21 cellular contexts compared by ENCODE assay signal in the genomic region with DNA sequence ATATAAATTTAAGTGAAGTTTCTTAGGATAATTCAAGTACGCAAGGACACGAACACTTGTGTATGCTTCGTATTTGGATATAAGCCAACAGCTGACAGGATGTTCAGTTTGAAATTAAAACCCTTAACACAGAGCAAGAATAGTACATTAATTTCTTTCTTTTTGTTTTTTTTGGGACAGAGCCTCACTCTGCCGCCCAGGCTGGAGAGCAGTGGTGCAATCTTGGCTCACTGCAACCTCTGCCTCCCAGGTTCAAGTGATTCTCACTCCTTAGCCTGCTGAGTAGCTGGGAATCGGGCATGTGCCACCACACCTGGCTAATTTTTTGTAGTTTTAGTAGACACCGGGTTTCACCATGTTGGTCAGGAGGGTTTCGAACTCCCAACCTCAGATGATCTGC. TPM values are rescaled to one million over a fixed set of nuclear protein-coding genes. Genes with fewer than 3 reads are reported as not detected.
DNase-seq lines count a peak whose midpoint lies in the region; ATAC-seq, FAIRE-seq and TF ChIP-seq lines count a peak whose summit lies in the region.
"Had no signal": no experiment of that assay in that cellular context is flagged by ENCODE, and none has a peak within 500 bp of the region (broad histone marks: within the 10 kb centered on the region; RNA-seq: fewer than 3 reads in every experiment).

No MANE protein-coding gene starts in this region.

- H3K9ac ChIP-seq in HepG2 (ENCODE audit: insufficient read depth, low read depth, low read length) (no peak overlapping the region), SK-N-SH (no peak overlapping the region)
- H3K9ac ChIP-seq: GM23248 had no signal

- TF ChIP-seq RAD21 in HepG2 (CRISPR knock-in tag; IDR thresholded peaks at IDR 0.05) (no peak), SK-N-SH (IDR thresholded peaks at IDR 0.05; ENCODE audit: low read length) (no peak)

- TF ChIP-seq POLR2A in right lobe of liver (IDR thresholded peaks at IDR 0.05) (no peak), HepG2 (IDR thresholded peaks at IDR 0.05; ENCODE audit: insufficient read depth in 1 of 2, low read depth in 2 of 2, low read length in 2 of 2) (no peak)

- H3K27me3 ChIP-seq in right lobe of liver: no peaks in the 10 kb centered on the region
- H3K27me3 ChIP-seq in HepG2 (ENCODE audit: control insufficient read depth in 1 of 2, insufficient read depth in 2 of 2, low read length in 2 of 2): no peaks in the 10 kb centered on the region
- H3K27me3 ChIP-seq in SK-N-SH (ENCODE audit: insufficient read depth): no peaks in the 10 kb centered on the region
- H3K27me3 ChIP-seq: BE2C had no signal

- no TSS peak for BruUV-seq in HepG2 (replicated peaks; lab: Mats Ljungman, UMichigan)

- H3K4me3 ChIP-seq in right lobe of liver: no peak overlapping the region
- H3K4me3 ChIP-seq in HepG2 (replicated peaks in 1 of 3; ENCODE audit: insufficient read depth in 1 of 3, low read depth in 2 of 3, low read length in 3 of 3): no peak overlapping the region
- H3K4me3 ChIP-seq in choroid plexus epithelial cell (ENCODE audit: low read depth, low read length): no peak overlapping the region
- H3K4me3 ChIP-seq in SK-N-SH (ENCODE audit: low read depth in 2 of 2, low read length in 1 of 2): no peak overlapping the region
- H3K4me3 ChIP-seq: GM23248, HAP-1 had no signal

- no peak for DNase-seq in right lobe of liver
- DNase-seq in HepG2 (ENCODE audit: low spot score): no peak
- peak; percentile 52 for DNase-seq in choroid plexus epithelial cell (ENCODE audit: low read depth)
- peak; percentile 34 for DNase-seq in iris pigment epithelial cell (ENCODE audit: low read depth)
- no peak for DNase-seq in activated effector memory CD4-positive, alpha-beta T cell treated with anti-CD3 and anti-CD28 coated beads, Interleukin-2, amount 50 U/mL, for 16 hours
- no peak for DNase-seq in SK-N-SH
- DNase-seq: ACHN; BE2C; C1 segment of cervical spinal cord; CD4-positive, CD25-positive, alpha-beta regulatory T cell; CD8-positive, alpha-beta memory T cell; COR-L47; DMS153; DMS79; GDM1; GM23248 had no signal

- H3K4me1 ChIP-seq in right lobe of liver (peaks cover 0 to 21% (median 0%) of the 10 kb centered on the region in 4 donors), HepG2 (ENCODE audit: insufficient read depth, low read length) (no peaks in the 10 kb centered on the region), SK-N-SH (ENCODE audit: control insufficient read depth in 1 of 2, insufficient read depth in 2 of 2, low read depth in 1 of 2, low read length in 1 of 2) (no peaks in the 10 kb centered on the region)
- H3K4me1 ChIP-seq: BE2C, HAP-1 had no signal

- POLR2A ChIA-PET in HepG2 (lab: Yijun Ruan, JAX): no interaction called here
- POLR2A ChIA-PET in SK-N-SH (lab: Yijun Ruan, JAX): no interaction called here

- intact Hi-C loops in right lobe of liver (cut with DNase I): no loop called here
- intact Hi-C loops in HepG2 (cut with micrococcal nuclease; ENCODE audit: unreplicated experiment): no loop called here

- in situ Hi-C loops in HepG2 (cut with HindIII; ENCODE audit: extremely low pct_ligation_motif_present, low pct_unique_long_range_greater_than_20kb): no loop called here

- H3F3A ChIP-seq in SK-N-SH (replicated peaks; ENCODE audit: insufficient read depth): peaks cover 20% of the 10 kb centered on the region

- no peak overlapping the region for H3K4me2 ChIP-seq in HepG2 (ENCODE audit: low read depth, low read length)
- H3K4me2 ChIP-seq in SK-N-SH: no peak overlapping the region

- H2AFZ ChIP-seq in HepG2 (ENCODE audit: low read length) (no peak overlapping the region), SK-N-SH (ENCODE audit: low read depth) (no peak overlapping the region)
- H2AFZ ChIP-seq: GM23248 had no signal

- TF ChIP-seq CTCF in right lobe of liver (IDR thresholded peaks at IDR 0.05): no peak
- TF ChIP-seq CTCF in HepG2 (CRISPR knock-in tag; IDR thresholded peaks at IDR 0.05): no peak
- TF ChIP-seq CTCF in choroid plexus epithelial cell (conservative IDR thresholded peaks at IDR 0.05; ENCODE audit: low read depth, low read length): no peak
- no peak for TF ChIP-seq CTCF in SK-N-SH (IDR thresholded peaks at IDR 0.05)

- CTCF ChIA-PET in HepG2 (lab: Yijun Ruan, JAX; ENCODE audit: low intra/inter-chr PET ratio, low total read pairs) (no interaction called here), SK-N-SH (lab: Yijun Ruan, JAX) (no interaction called here)

- WGBS in right lobe of liver (ENCODE audit: insufficient coverage, low coverage, low lambda C conversion rate, missing lambda C conversion rate): 46% methylated on average over 6 of the region's 7 CpGs
- WGBS in HepG2 (ENCODE audit: low lambda C conversion rate): 94% methylated on average over 7 of the region's 7 CpGs
- 95% methylated on average over 7 of the region's 7 CpGs for WGBS in SK-N-SH (ENCODE audit: low lambda C conversion rate)

- H4K20me1 ChIP-seq in HepG2 (ENCODE audit: insufficient read depth, low read length) (no peaks in the 10 kb centered on the region), SK-N-SH (ENCODE audit: insufficient read depth) (no peaks in the 10 kb centered on the region)

- ATAC-seq in right lobe of liver (peak in 3 of 4 donors; percentile 23 to 60 (median 44)), HepG2 (no peak), HG03439 (IDR thresholded peaks at IDR 0.05; ENCODE audit: unreplicated experiment) (no peak)

- peaks cover 0 to 55% (median 7%) of the 10 kb centered on the region in 4 donors for H3K36me3 ChIP-seq in right lobe of liver
- peaks cover 11 to 79% of the 10 kb centered on the region in 2 experiments for H3K36me3 ChIP-seq in HepG2 (replicated peaks in 1 of 2; ENCODE audit: control insufficient read depth in 1 of 2, insufficient read depth in 2 of 2, low read length in 2 of 2)
- peaks cover 75 to 91% of the 10 kb centered on the region in 2 experiments for H3K36me3 ChIP-seq in SK-N-SH (replicated peaks in 1 of 2; ENCODE audit: control insufficient read depth in 1 of 2, insufficient read depth in 2 of 2, low read length in 1 of 2)

- H3K9me3 ChIP-seq in right lobe of liver (no peaks in the 10 kb centered on the region), HepG2 (ENCODE audit: low read length) (no peaks in the 10 kb centered on the region), SK-N-SH (no peaks in the 10 kb centered on the region)
- H3K9me3 ChIP-seq: BE2C, HAP-1 had no signal

- no peaks in the 10 kb centered on the region for H3K9me2 ChIP-seq in SK-N-SH

- H3K79me2 ChIP-seq in HepG2 (ENCODE audit: insufficient read depth, low read length): peaks cover 3% of the 10 kb centered on the region
- H3K79me2 ChIP-seq in SK-N-SH (ENCODE audit: insufficient read depth): no peaks in the 10 kb centered on the region

- no peak for FAIRE-seq in HepG2 (lab: Jason Lieb, UNC)
- FAIRE-seq: A204.1, GM12892, GM18507 had no signal

- H3K27ac ChIP-seq in right lobe of liver (no peak overlapping the region), HepG2 (ENCODE audit: extremely low read length, insufficient read depth, low read length) (no peak overlapping the region), SK-N-SH (ENCODE audit: low read depth in 2 of 2, low read length in 1 of 2) (no peak overlapping the region)
- H3K27ac ChIP-seq: GM23248 had no signal

- TF ChIP-seq EP300 in HepG2 (IDR thresholded peaks at IDR 0.05; ENCODE audit: low read depth in 2 of 2, low read length in 2 of 2): no peak
- no peak for TF ChIP-seq EP300 in HepG2 (CRISPR knock-in tag; IDR thresholded peaks at IDR 0.05; ENCODE audit: borderline replicate concordance)
- TF ChIP-seq EP300 in SK-N-SH (IDR thresholded peaks at IDR 0.05; ENCODE audit: borderline replicate concordance in 1 of 2, low read depth in 1 of 2, low read length in 1 of 2): no peak

RNA-seq across cellular contexts. Expression of a gene that starts 32.5 kb away (rescaled TPM):
- total RNA-seq in right lobe of liver (10 to 100 TPM; 30.2 to 44.9 (median 39.6) TPM), HepG2 (2016; rRNA removed; fragmentation: Illumina TruSeq; extraction: Trizol) (77.2 and 95.2 TPM in 2 replicates)
- total RNA-seq in HepG2 (2016; cell fraction: cytosol; rRNA removed; fragmentation: Illumina TruSeq; extraction: Trizol; ENCODE audit: low read depth): 6.5 and 9.2 TPM in 2 replicates
- 75.3 and 96.0 TPM in 2 replicates for total RNA-seq in HepG2 (2016; cell fraction: insoluble cytoplasmic fraction; rRNA removed; fragmentation: Illumina TruSeq; extraction: Trizol)
- 31.5 and 33.7 TPM in 2 replicates for total RNA-seq in HepG2 (2016; cell fraction: membrane; rRNA removed; fragmentation: Illumina TruSeq; extraction: Trizol)
- total RNA-seq in HepG2 (2016; cell fraction: nucleus; rRNA removed; fragmentation: Illumina TruSeq; extraction: Trizol): 50.1 and 54.0 TPM in 2 replicates
- polyA plus RNA-seq in HepG2 (2011; rRNA removed) (20.7 and 27.0 TPM in 2 replicates), SK-N-SH (2012; rRNA removed) (17.4 and 23.2 TPM in 2 replicates)
- 11.9 and 15.5 TPM in 2 replicates for polyA plus RNA-seq in HepG2 (2011; cell fraction: cytosol; rRNA removed)
- 8.0 and 10.2 TPM in 2 replicates for polyA plus RNA-seq in HepG2 (2011; cell fraction: nucleus; rRNA removed)
- 30.9 and 42.1 TPM in 2 replicates for polyA plus RNA-seq in HepG2 (2012)
- 3.9 and 4.3 TPM in 2 replicates for polyA plus RNA-seq in HepG2 (2016; cell fraction: cytosol; fragmentation: Illumina TruSeq; extraction: Trizol; ENCODE audit: low read depth)
- 74.4 and 75.6 TPM in 2 replicates for polyA plus RNA-seq in HepG2 (2016; cell fraction: insoluble cytoplasmic fraction; fragmentation: Illumina TruSeq; extraction: Trizol; ENCODE audit: low read depth)
- 14.2 and 15.7 TPM in 2 replicates for polyA plus RNA-seq in HepG2 (2016; cell fraction: membrane; fragmentation: Illumina TruSeq; extraction: Trizol; ENCODE audit: low read depth)
- polyA plus RNA-seq in HepG2 (2016; cell fraction: nucleus; fragmentation: Illumina TruSeq; extraction: Trizol; ENCODE audit: insufficient read depth, low read depth): 44.0 and 46.4 TPM in 2 replicates
- 24.9 and 26.6 TPM in 2 replicates for polyA minus RNA-seq in HepG2 (2011; rRNA and poly(A)+ RNA removed; ENCODE audit: low replicate concordance)
- polyA minus RNA-seq in HepG2 (2011; cell fraction: cytosol; rRNA and poly(A)+ RNA removed): 41.5 and 45.5 TPM in 2 replicates
- polyA minus RNA-seq in HepG2 (2011; cell fraction: nucleus; rRNA and poly(A)+ RNA removed): 43.3 and 46.1 TPM in 2 replicates
- 26.5 and 30.9 TPM in 2 replicates for polyA plus RNA-seq in SK-N-SH (2012; cell fraction: cytosol; rRNA removed)
- polyA plus RNA-seq in SK-N-SH (2012; cell fraction: nucleus; rRNA removed): 11.2 and 19.0 TPM in 2 replicates

RNA-seq across cellular contexts. Expression of a gene that starts 32.9 kb away (rescaled TPM):
- 1 to 10 TPM in 5 of 6 experiments, under 1 TPM in 1; 0.89 to 1.9 (median 1.7) TPM for total RNA-seq in right lobe of liver
- 6.0 and 7.0 TPM in 2 replicates for total RNA-seq in HepG2 (2016; rRNA removed; fragmentation: Illumina TruSeq; extraction: Trizol)
- total RNA-seq in HepG2 (2016; cell fraction: cytosol; rRNA removed; fragmentation: Illumina TruSeq; extraction: Trizol; ENCODE audit: low read depth): 3.0 and 3.4 TPM in 2 replicates
- 6.4 and 6.6 TPM in 2 replicates for total RNA-seq in HepG2 (2016; cell fraction: insoluble cytoplasmic fraction; rRNA removed; fragmentation: Illumina TruSeq; extraction: Trizol)
- 7.4 and 9.1 TPM in 2 replicates for total RNA-seq in HepG2 (2016; cell fraction: membrane; rRNA removed; fragmentation: Illumina TruSeq; extraction: Trizol)
- total RNA-seq in HepG2 (2016; cell fraction: nucleus; rRNA removed; fragmentation: Illumina TruSeq; extraction: Trizol): 10.3 and 12.6 TPM in 2 replicates
- polyA plus RNA-seq in HepG2 (2011; rRNA removed): 3.4 and 3.6 TPM in 2 replicates
- 4.9 and 6.1 TPM in 2 replicates for polyA plus RNA-seq in HepG2 (2011; cell fraction: cytosol; rRNA removed)
- 7.0 and 8.3 TPM in 2 replicates for polyA plus RNA-seq in HepG2 (2011; cell fraction: nucleus; rRNA removed)
- 3.7 and 5.4 TPM in 2 replicates for polyA plus RNA-seq in HepG2 (2012)
- 2.3 and 3.0 TPM in 2 replicates for polyA plus RNA-seq in HepG2 (2016; cell fraction: cytosol; fragmentation: Illumina TruSeq; extraction: Trizol; ENCODE audit: low read depth)
- 6.5 and 7.3 TPM in 2 replicates for polyA plus RNA-seq in HepG2 (2016; cell fraction: insoluble cytoplasmic fraction; fragmentation: Illumina TruSeq; extraction: Trizol; ENCODE audit: low read depth)
- polyA plus RNA-seq in HepG2 (2016; cell fraction: membrane; fragmentation: Illumina TruSeq; extraction: Trizol; ENCODE audit: low read depth): 6.5 and 6.9 TPM in 2 replicates
- 4.8 and 5.0 TPM in 2 replicates for polyA plus RNA-seq in HepG2 (2016; cell fraction: nucleus; fragmentation: Illumina TruSeq; extraction: Trizol; ENCODE audit: insufficient read depth, low read depth)
- polyA minus RNA-seq in HepG2 (2011; rRNA and poly(A)+ RNA removed; ENCODE audit: low replicate concordance): 9.4 and 11.0 TPM in 2 replicates
- 4.6 and 6.0 TPM in 2 replicates for polyA minus RNA-seq in HepG2 (2011; cell fraction: cytosol; rRNA and poly(A)+ RNA removed)
- polyA minus RNA-seq in HepG2 (2011; cell fraction: nucleus; rRNA and poly(A)+ RNA removed): 49.2 and 56.0 TPM in 2 replicates
- 2.3 and 2.5 TPM in 2 replicates for polyA plus RNA-seq in SK-N-SH (2012; rRNA removed)
- 2.8 and 3.7 TPM in 2 replicates for polyA plus RNA-seq in SK-N-SH (2012; cell fraction: cytosol; rRNA removed)
- polyA plus RNA-seq in SK-N-SH (2012; cell fraction: nucleus; rRNA removed): 1.9 and 2.0 TPM in 2 replicates

RNA-seq across cellular contexts. Expression of a gene that starts 33.9 kb away (rescaled TPM):
- total RNA-seq in right lobe of liver (100 to 1,000 TPM in 4 of 6 experiments, 10 to 100 TPM in 2; 43.5 to 141 (median 103) TPM), HepG2 (2016; rRNA removed; fragmentation: Illumina TruSeq; extraction: Trizol) (49.1 and 54.3 TPM in 2 replicates)
- 8.5 and 10.3 TPM in 2 replicates for total RNA-seq in HepG2 (2016; cell fraction: cytosol; rRNA removed; fragmentation: Illumina TruSeq; extraction: Trizol; ENCODE audit: low read depth)
- total RNA-seq in HepG2 (2016; cell fraction: insoluble cytoplasmic fraction; rRNA removed; fragmentation: Illumina TruSeq; extraction: Trizol): 50.7 and 55.5 TPM in 2 replicates
- 15.4 and 15.6 TPM in 2 replicates for total RNA-seq in HepG2 (2016; cell fraction: membrane; rRNA removed; fragmentation: Illumina TruSeq; extraction: Trizol)
- 42.6 and 44.4 TPM in 2 replicates for total RNA-seq in HepG2 (2016; cell fraction: nucleus; rRNA removed; fragmentation: Illumina TruSeq; extraction: Trizol)
- polyA plus RNA-seq in HepG2 (2011; rRNA removed) (41.4 and 43.4 TPM in 2 replicates), SK-N-SH (2012; rRNA removed) (28.6 and 41.4 TPM in 2 replicates)
- 10.6 and 16.0 TPM in 2 replicates for polyA plus RNA-seq in HepG2 (2011; cell fraction: cytosol; rRNA removed)
- 89.2 and 101 TPM in 2 replicates for polyA plus RNA-seq in HepG2 (2011; cell fraction: nucleus; rRNA removed)
- polyA plus RNA-seq in HepG2 (2012): 26.0 and 34.9 TPM in 2 replicates
- polyA plus RNA-seq in HepG2 (2016; cell fraction: cytosol; fragmentation: Illumina TruSeq; extraction: Trizol; ENCODE audit: low read depth): 14.8 and 14.9 TPM in 2 replicates
- polyA plus RNA-seq in HepG2 (2016; cell fraction: insoluble cytoplasmic fraction; fragmentation: Illumina TruSeq; extraction: Trizol; ENCODE audit: low read depth): 47.6 and 48.6 TPM in 2 replicates
- polyA plus RNA-seq in HepG2 (2016; cell fraction: membrane; fragmentation: Illumina TruSeq; extraction: Trizol; ENCODE audit: low read depth): 10.6 and 12.0 TPM in 2 replicates
- 78.3 and 81.9 TPM in 2 replicates for polyA plus RNA-seq in HepG2 (2016; cell fraction: nucleus; fragmentation: Illumina TruSeq; extraction: Trizol; ENCODE audit: insufficient read depth, low read depth)
- 7.3 and 20.3 TPM in 2 replicates for polyA minus RNA-seq in HepG2 (2011; rRNA and poly(A)+ RNA removed; ENCODE audit: low replicate concordance)
- 4.6 and 5.9 TPM in 2 replicates for polyA minus RNA-seq in HepG2 (2011; cell fraction: cytosol; rRNA and poly(A)+ RNA removed)
- polyA minus RNA-seq in HepG2 (2011; cell fraction: nucleus; rRNA and poly(A)+ RNA removed): 32.6 and 33.7 TPM in 2 replicates
- 25.2 and 37.1 TPM in 2 replicates for polyA plus RNA-seq in SK-N-SH (2012; cell fraction: cytosol; rRNA removed)
- 101 and 147 TPM in 2 replicates for polyA plus RNA-seq in SK-N-SH (2012; cell fraction: nucleus; rRNA removed)

Comparison
In these comparisons a context has a peak if more than half of its experiments do, and no peak if none do; other contexts are left out.
1. ATAC-seq: peak in right lobe of liver (3 of 4); none in HepG2 (single experiment) and HG03439 (single experiment).
2. DNase-seq: peak in choroid plexus epithelial cell (single experiment) and iris pigment epithelial cell (single experiment); none in right lobe of liver (0 of 3), HepG2 (single experiment), activated effector memory CD4-positive, alpha-beta T cell treated with anti-CD3 and anti-CD28 coated beads, Interleukin-2, amount 50 U/mL, for 16 hours (single experiment) and SK-N-SH (single experiment).